1 cellular context compared by ENCODE assay signal in genomic region chr2:121666042-121666441, GRCh38.
A peak's percentile ranks its signal among the peaks of the same experiment; 100 is the strongest.
TF ChIP-seq lines count a peak whose summit lies in the region.

No MANE protein-coding gene starts in this region.

TF ChIP-seq in HepG2, 621 proteins besides CTCF, POLR2A, EP300 and RAD21 (continued from another document and continues in another):
- TF ChIP-seq PATZ1 (CRISPR knock-in tag; IDR thresholded peaks at IDR 0.05) (0 out of 2 replicates have a peak, but pooled peaks have one; percentile 25), NR2F6 (IDR thresholded peaks at IDR 0.05) (peak; percentile 96), NR2F6 (CRISPR knock-in tag; IDR thresholded peaks at IDR 0.05) (peak; percentile 98), CEBPB (IDR thresholded peaks at IDR 0.05; ENCODE audit: borderline replicate concordance, low read depth, low read length) (peak; percentile 53; the same call in 1 of the 2 replicates), ZNF33A (CRISPR knock-in tag; IDR thresholded peaks at IDR 0.05; ENCODE audit: borderline replicate concordance) (no peak), GLMP (CRISPR knock-in tag; IDR thresholded peaks at IDR 0.05; ENCODE audit: borderline replicate concordance) (no peak), ERF (CRISPR knock-in tag; IDR thresholded peaks at IDR 0.05) (peak; percentile 26; the same call in 1 of the 2 replicates), RFX3 (CRISPR knock-in tag; IDR thresholded peaks at IDR 0.05) (no peak), NR2F2 (IDR thresholded peaks at IDR 0.05; ENCODE audit: borderline replicate concordance, low read depth) (peak; percentile 86), SOX6 (IDR thresholded peaks at IDR 0.05) (no peak), SOX6 (CRISPR knock-in tag; IDR thresholded peaks at IDR 0.05) (peak; percentile 45; the same call in 1 of the 2 replicates), HNF4G (IDR thresholded peaks at IDR 0.05; ENCODE audit: borderline replicate concordance, low read depth, low read length) (peak; percentile 47; the same call in 1 of the 2 replicates), HNF4G (CRISPR knock-in tag; IDR thresholded peaks at IDR 0.05; ENCODE audit: borderline replicate concordance, low read depth) (no peak), CENPT (CRISPR knock-in tag; IDR thresholded peaks at IDR 0.05; ENCODE audit: low read depth) (no peak), THAP8 (CRISPR knock-in tag; IDR thresholded peaks at IDR 0.05; ENCODE audit: borderline replicate concordance) (no peak), ZBTB26 (CRISPR knock-in tag; IDR thresholded peaks at IDR 0.05; ENCODE audit: borderline replicate concordance) (peak; percentile 45; the same call in 1 of the 2 replicates), RARA (CRISPR knock-in tag; IDR thresholded peaks at IDR 0.05) (peak; percentile 86), CEBPG (CRISPR knock-in tag; IDR thresholded peaks at IDR 0.05) (peak; percentile 65), FOXP4 (CRISPR knock-in tag; IDR thresholded peaks at IDR 0.05) (peak; percentile 46; the same call in 1 of the 2 replicates), NR2C2 (CRISPR knock-in tag; IDR thresholded peaks at IDR 0.05; ENCODE audit: borderline replicate concordance) (peak; percentile 76), BCL6 (CRISPR knock-in tag; IDR thresholded peaks at IDR 0.05) (peak; percentile 51), NFE2L2 (IDR thresholded peaks at IDR 0.05; ENCODE audit: low read length) (no peak), ARID2 (CRISPR knock-in tag; IDR thresholded peaks at IDR 0.05; ENCODE audit: borderline replicate concordance) (no peak), HDAC1 (CRISPR knock-in tag; IDR thresholded peaks at IDR 0.05) (peak; percentile 48), KDM2A (CRISPR knock-in tag; IDR thresholded peaks at IDR 0.05; ENCODE audit: borderline replicate concordance, low read depth) (peak; percentile 42; the same call in 1 of the 2 replicates), ZNF792 (CRISPR knock-in tag; IDR thresholded peaks at IDR 0.05) (0 out of 2 replicates have a peak, but pooled peaks have one; percentile 31), ELF3 (CRISPR knock-in tag; IDR thresholded peaks at IDR 0.05) (0 out of 2 replicates have a peak, but pooled peaks have one; percentile 20), KAT8 (CRISPR knock-in tag; IDR thresholded peaks at IDR 0.05) (peak; percentile 32; the same call in 1 of the 2 replicates), ZNF331 (CRISPR knock-in tag; IDR thresholded peaks at IDR 0.05) (peak; percentile 46; the same call in 1 of the 2 replicates), THRA (CRISPR knock-in tag; IDR thresholded peaks at IDR 0.05; ENCODE audit: borderline replicate concordance) (peak; percentile 88; the same call in 1 of the 2 replicates), ZNF772 (CRISPR knock-in tag; IDR thresholded peaks at IDR 0.05) (no peak), MAZ (IDR thresholded peaks at IDR 0.05; ENCODE audit: borderline replicate concordance, low read depth, low read length) (no peak), MAZ (CRISPR knock-in tag; IDR thresholded peaks at IDR 0.05; ENCODE audit: low read depth) (no peak), CREBL2 (CRISPR knock-in tag; IDR thresholded peaks at IDR 0.05; ENCODE audit: borderline replicate concordance) (no peak), ZFY (CRISPR knock-in tag; IDR thresholded peaks at IDR 0.05) (peak; percentile 63), ZNF646 (CRISPR knock-in tag; IDR thresholded peaks at IDR 0.05) (no peak), ZFX (CRISPR knock-in tag; IDR thresholded peaks at IDR 0.05; ENCODE audit: low read depth) (peak; percentile 80), HOXA3 (CRISPR knock-in tag; IDR thresholded peaks at IDR 0.05) (peak; percentile 41; the same call in 1 of the 2 replicates), FOXO1 (CRISPR knock-in tag; IDR thresholded peaks at IDR 0.05) (peak; percentile 25; the same call in 1 of the 2 replicates), ZNF800 (CRISPR knock-in tag; IDR thresholded peaks at IDR 0.05) (0 out of 2 replicates have a peak, but pooled peaks have one; percentile 56), CREM (IDR thresholded peaks at IDR 0.05) (no peak), CREM (CRISPR knock-in tag; IDR thresholded peaks at IDR 0.05) (no peak), GATAD2A (CRISPR knock-in tag; IDR thresholded peaks at IDR 0.05) (peak; percentile 71), ZFP90 (CRISPR knock-in tag; IDR thresholded peaks at IDR 0.05; ENCODE audit: borderline replicate concordance) (peak; percentile 100), YEATS4 (CRISPR knock-in tag; IDR thresholded peaks at IDR 0.05; ENCODE audit: borderline replicate concordance) (peak; percentile 40; the same call in 1 of the 2 replicates), ATF4 (CRISPR knock-in tag; IDR thresholded peaks at IDR 0.05) (peak in 1 of 2 experiments; percentile 55; a peak in 1 of 4 replicates), SOX5 (CRISPR knock-in tag; IDR thresholded peaks at IDR 0.05; ENCODE audit: borderline replicate concordance) (peak; percentile 44; the same call in 1 of the 2 replicates), NR2F1 (CRISPR knock-in tag; IDR thresholded peaks at IDR 0.05) (peak; percentile 92 to 96)
